In the genomic region with DNA sequence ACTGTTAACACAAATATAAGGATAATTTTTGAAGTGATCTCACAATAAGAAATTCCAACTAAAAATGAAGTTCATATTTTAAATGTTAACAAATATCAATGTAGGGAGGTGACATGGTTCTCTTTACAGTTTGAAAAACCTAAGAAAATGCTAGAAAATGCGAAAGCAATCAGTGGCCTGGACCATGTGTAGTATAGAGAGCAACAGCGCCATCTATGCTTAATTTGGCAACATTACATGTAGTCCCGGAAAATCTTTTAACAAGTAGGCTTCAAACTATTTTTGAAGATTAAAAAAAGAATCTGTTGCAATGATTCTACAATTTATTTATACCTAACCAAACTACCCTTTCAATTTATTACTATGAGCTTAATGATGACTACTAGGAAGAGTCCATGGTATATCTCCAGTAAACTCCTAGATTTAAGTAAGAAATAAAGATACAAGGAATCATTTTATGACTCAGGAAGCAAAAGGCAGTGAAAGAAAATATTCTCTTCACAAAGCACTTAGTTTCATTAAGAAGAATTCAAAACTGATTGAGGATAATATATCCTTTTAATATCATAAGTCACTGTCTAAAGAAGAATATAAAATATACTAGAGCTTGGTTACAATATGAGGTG, we compare ENCODE assay signal across 9 cellular contexts. TPM values are rescaled to one million over a fixed set of nuclear protein-coding genes. Genes with fewer than 3 reads are reported as not detected.
DNase-seq lines count a peak whose midpoint lies in the region; ATAC-seq and TF ChIP-seq lines count a peak whose summit lies in the region.
"Had no signal": no experiment of that assay in that cellular context is flagged by ENCODE, and none has a peak within 500 bp of the region (broad histone marks: within the 10 kb centered on the region; RNA-seq: fewer than 3 reads in every experiment).

No MANE protein-coding gene starts in this region.

- CTCF ChIA-PET in activated naive CD4-positive, alpha-beta T cell treated with anti-CD3 and anti-CD28 coated beads for 36 hours (lab: Charles Lee): interaction anchor here (0.6 to 1.7 kb wide), 10 partner anchors 11 to 724 kb away, joined by 3 to 5 read pairs (median 3); no protein-coding TSS in a partner anchor

- no peak overlapping the region for H3K27ac Mint-ChIP-seq in activated naive CD4-positive, alpha-beta T cell treated with anti-CD3 and anti-CD28 coated beads for 36 hours

- H3K36me3 Mint-ChIP-seq in activated naive CD4-positive, alpha-beta T cell treated with anti-CD3 and anti-CD28 coated beads for 36 hours (ENCODE audit: low read depth): peaks cover 41% of the 10 kb centered on the region

- DNase-seq in activated naive CD4-positive, alpha-beta T cell treated with anti-CD3 and anti-CD28 coated beads for 36 hours: peak; percentile 22
- no peak for DNase-seq in activated naive CD4-positive, alpha-beta T cell treated with anti-CD3 and anti-CD28 coated beads, Interleukin-2, amount 50 U/mL, for 16 hours
- DNase-seq in NCI-H1417 treated with DMSO at 0.1 percent for 48 hours (lab: John Stamatoyannopoulos, UW) (peak; percentile 7), WERI-Rb-1 (no peak), pons (ENCODE audit: low spot score) (peak; percentile 91)

- TF ChIP-seq POLR2A in gastroesophageal sphincter (IDR thresholded peaks at IDR 0.05): no peak

- H3K4me3 ChIP-seq in WERI-Rb-1 (ENCODE audit: low read depth, low read length) (no peak overlapping the region), gastroesophageal sphincter (no peak overlapping the region)

- peak; percentile 54 for TF ChIP-seq CTCF in WERI-Rb-1 (IDR thresholded peaks at IDR 0.05; ENCODE audit: low read depth, low read length)
- TF ChIP-seq CTCF in gastroesophageal sphincter (IDR thresholded peaks at IDR 0.05): peak; percentile 80 to 88 (median 84)

- ATAC-seq in gastroesophageal sphincter (peak; percentile 72), GM21447 (IDR thresholded peaks at IDR 0.05; ENCODE audit: unreplicated experiment) (no peak), HG02884 (IDR thresholded peaks at IDR 0.05; ENCODE audit: unreplicated experiment) (no peak)

- no peaks in the 10 kb centered on the region for H3K27me3 ChIP-seq in WERI-Rb-1 (ENCODE audit: insufficient read depth, low read depth, severe bottlenecking)
- H3K27me3 ChIP-seq in gastroesophageal sphincter: no peaks in the 10 kb centered on the region

- 0 to 3% methylated on average over 3 of the region's 3 CpGs for WGBS in gastroesophageal sphincter (ENCODE audit: low coverage in 1 of 2), 2 donors

- TF ChIP-seq EP300 in gastroesophageal sphincter (IDR thresholded peaks at IDR 0.05): no peak

- intact Hi-C loops in activated naive CD4-positive, alpha-beta T cell treated with anti-CD3 and anti-CD28 coated beads for 36 hours (cut with micrococcal nuclease): loop anchor here (1.0 to 5.0 kb wide), 3 partner anchors 58 to 960 kb away; no protein-coding TSS in a partner anchor

- H3K36me3 ChIP-seq in WERI-Rb-1 (peaks cover 19% of the 10 kb centered on the region), gastroesophageal sphincter (peaks cover 0 to 71% of the 10 kb centered on the region in 2 donors)

- H3K27me3 Mint-ChIP-seq in activated naive CD4-positive, alpha-beta T cell treated with anti-CD3 and anti-CD28 coated beads for 36 hours (ENCODE audit: low read depth): no peaks in the 10 kb centered on the region
- H3K27me3 Mint-ChIP-seq: central memory CD8-positive, alpha-beta T cell had no signal

- H3K4me1 ChIP-seq in gastroesophageal sphincter: peaks cover 0 to 20% (median 0%) of the 10 kb centered on the region in 3 donors

- no peaks in the 10 kb centered on the region for H3K4me1 Mint-ChIP-seq in activated naive CD4-positive, alpha-beta T cell treated with anti-CD3 and anti-CD28 coated beads for 36 hours (ENCODE audit: low read depth)

- H3K9me3 ChIP-seq in WERI-Rb-1 (ENCODE audit: severe bottlenecking) (no peaks in the 10 kb centered on the region), gastroesophageal sphincter (no peaks in the 10 kb centered on the region)

- no peak overlapping the region for H3K27ac ChIP-seq in WERI-Rb-1
- H3K27ac ChIP-seq in gastroesophageal sphincter: peak overlapping the region in 2 of 4 donors; percentile 44 to 63

- H3K9me3 Mint-ChIP-seq in activated naive CD4-positive, alpha-beta T cell treated with anti-CD3 and anti-CD28 coated beads for 36 hours: no peaks in the 10 kb centered on the region
- H3K9me3 Mint-ChIP-seq: central memory CD8-positive, alpha-beta T cell had no signal

- no peak overlapping the region for H3K4me3 Mint-ChIP-seq in activated naive CD4-positive, alpha-beta T cell treated with anti-CD3 and anti-CD28 coated beads for 36 hours
- H3K4me3 Mint-ChIP-seq: central memory CD8-positive, alpha-beta T cell had no signal

RNA-seq across cellular contexts. Expression of a gene that starts 33.3 kb away (rescaled TPM):
- total RNA-seq in activated naive CD4-positive, alpha-beta T cell treated with anti-CD3 and anti-CD28 coated beads for 36 hours: 100 to 1,000 TPM; 134 to 142 TPM
- total RNA-seq in gastroesophageal sphincter: 100 to 1,000 TPM in 1 of 4 donors, 10 to 100 TPM in 3; 72.6 to 150 (median 80.6) TPM

RNA-seq across cellular contexts. Expression of a gene that starts 38.4 kb away (rescaled TPM):
- total RNA-seq in activated naive CD4-positive, alpha-beta T cell treated with anti-CD3 and anti-CD28 coated beads for 36 hours: not detected
- total RNA-seq in gastroesophageal sphincter: not detected

Comparison
In these comparisons a context has a peak if more than half of its experiments do, and no peak if none do; other contexts are left out.
1. DNase-seq: peak in activated naive CD4-positive, alpha-beta T cell treated with anti-CD3 and anti-CD28 coated beads for 36 hours (single experiment), NCI-H1417 treated with DMSO at 0.1 percent for 48 hours (single experiment) and pons (single experiment); none in activated naive CD4-positive, alpha-beta T cell treated with anti-CD3 and anti-CD28 coated beads, Interleukin-2, amount 50 U/mL, for 16 hours (single experiment) and WERI-Rb-1 (single experiment).